Comparison of ENCODE assay signal across 10 cellular contexts in genomic region chr20:38680492-38681118, GRCh38. TPM values are rescaled to one million over a fixed set of nuclear protein-coding genes. Genes with fewer than 3 reads are reported as not detected.
A peak's percentile ranks its signal among the peaks of the same experiment; 100 is the strongest.
DNase-seq lines count a peak whose midpoint lies in the region; ATAC-seq, FAIRE-seq and TF ChIP-seq lines count a peak whose summit lies in the region.
"Had no signal": no experiment of that assay in that cellular context is flagged by ENCODE, and none has a peak within 500 bp of the region (broad histone marks: within the 10 kb centered on the region; RNA-seq: fewer than 3 reads in every experiment).

No MANE protein-coding gene starts in this region.

- H3K36me3 ChIP-seq in small intestine (ENCODE audit: control insufficient read depth in 2 of 2, insufficient read depth in 2 of 2, low read length in 2 of 2) = no peaks in the 10 kb centered on the region

- H3K4me1 ChIP-seq in small intestine (ENCODE audit: control insufficient read depth in 2 of 2, insufficient read depth in 1 of 2, low read depth in 1 of 2, low read length in 1 of 2) = no peaks in the 10 kb centered on the region

- H3K27ac Mint-ChIP-seq in activated CD4-positive, alpha-beta T cell treated with anti-CD3 and anti-CD28 coated beads, Interleukin-2, amount 10 ng/mL, durations not matched to agents 24 days and 14 days = no peak overlapping the region
- H3K27ac Mint-ChIP-seq in endothelial cell (ENCODE audit: unreplicated experiment) = no peak overlapping the region

- ATAC-seq in GM18858 (IDR thresholded peaks at IDR 0.05; ENCODE audit: unreplicated experiment) = no peak

- no peak for FAIRE-seq in small intestine (lab: Jason Lieb, UNC)
- FAIRE-seq: endometrium had no signal

- no peaks in the 10 kb centered on the region for H3K9me3 ChIP-seq in small intestine (ENCODE audit: control insufficient read depth, low read depth)

- no peak overlapping the region for H3K4me3 ChIP-seq in small intestine (ENCODE audit: low read depth in 1 of 2, low read length in 2 of 2)

- H3K9me3 Mint-ChIP-seq in activated CD4-positive, alpha-beta T cell treated with anti-CD3 and anti-CD28 coated beads, Interleukin-2, amount 10 ng/mL, durations not matched to agents 24 days and 14 days = peaks cover 1% of the 10 kb centered on the region
- no peaks in the 10 kb centered on the region for H3K9me3 Mint-ChIP-seq in endothelial cell (ENCODE audit: unreplicated experiment)

- no peak for TF ChIP-seq CTCF in endothelial cell (IDR thresholded peaks at IDR 0.05; ENCODE audit: unreplicated experiment)

- no peak overlapping the region for H3K4me3 Mint-ChIP-seq in activated CD4-positive, alpha-beta T cell treated with anti-CD3 and anti-CD28 coated beads, Interleukin-2, amount 10 ng/mL, durations not matched to agents 24 days and 14 days
- no peak overlapping the region for H3K4me3 Mint-ChIP-seq in endothelial cell (ENCODE audit: unreplicated experiment)

- no peaks in the 10 kb centered on the region for H3K4me1 Mint-ChIP-seq in activated CD4-positive, alpha-beta T cell treated with anti-CD3 and anti-CD28 coated beads, Interleukin-2, amount 10 ng/mL, durations not matched to agents 24 days and 14 days
- no peaks in the 10 kb centered on the region for H3K4me1 Mint-ChIP-seq in endothelial cell (ENCODE audit: unreplicated experiment)

- intact Hi-C loops in activated CD4-positive, alpha-beta T cell treated with anti-CD3 and anti-CD28 coated beads, Interleukin-2, amount 10 ng/mL, durations not matched to agents 24 days and 14 days (cut with micrococcal nuclease) = no loop called here

- H3K27ac ChIP-seq in small intestine (ENCODE audit: low read depth in 1 of 2, low read length in 1 of 2) = no peak overlapping the region

- DNase-seq in activated CD4-positive, alpha-beta T cell treated with anti-CD3 and anti-CD28 coated beads, Interleukin-2, amount 10 ng/mL, durations not matched to agents 24 days and 14 days = peak; percentile 81
- DNase-seq in activated CD4-positive, alpha-beta T cell treated with anti-CD3 and anti-CD28 coated beads, Interleukin-2, amount 50 U/mL, for 4 hours = no peak
- DNase-seq in OCI-M1 (lab: John Stamatoyannopoulos, UW) = peak; percentile 45
- DNase-seq in endothelial cell (ENCODE audit: low spot score) = peak; percentile 73
- DNase-seq in small intestine = peak; percentile 1
- DNase-seq in SKM-1 treated with dmso at 0.1 percent for 144 hours (lab: John Stamatoyannopoulos, UW; ENCODE audit: unreplicated experiment) = no peak
- DNase-seq in H4 (ENCODE audit: low spot score) = no peak

- WGBS in small intestine, 3 donors = 38 to 45% (median 44%) methylated on average over 6 of the region's 6 CpGs

- peaks cover 15% of the 10 kb centered on the region for H3K27me3 Mint-ChIP-seq in activated CD4-positive, alpha-beta T cell treated with anti-CD3 and anti-CD28 coated beads, Interleukin-2, amount 10 ng/mL, durations not matched to agents 24 days and 14 days
- H3K27me3 Mint-ChIP-seq in endothelial cell (ENCODE audit: unreplicated experiment) = peaks cover 2% of the 10 kb centered on the region

- peaks cover 0 to 3% of the 10 kb centered on the region in 2 donors for H3K27me3 ChIP-seq in small intestine (ENCODE audit: control insufficient read depth in 2 of 2, insufficient read depth in 2 of 2, low read length in 2 of 2)

- H3K36me3 Mint-ChIP-seq in activated CD4-positive, alpha-beta T cell treated with anti-CD3 and anti-CD28 coated beads, Interleukin-2, amount 10 ng/mL, durations not matched to agents 24 days and 14 days (ENCODE audit: low read depth) = no peaks in the 10 kb centered on the region
- H3K36me3 Mint-ChIP-seq in endothelial cell (ENCODE audit: low read depth, unreplicated experiment) = no peaks in the 10 kb centered on the region

RNA-seq across cellular contexts. Expression of gene SLC32A1, which starts 43.7 kb away (rescaled TPM):
- not detected in 2 replicates for total RNA-seq in activated CD4-positive, alpha-beta T cell treated with anti-CD3 and anti-CD28 coated beads, Interleukin-2, amount 10 ng/mL, durations not matched to agents 24 days and 14 days
- total RNA-seq in endothelial cell (ENCODE audit: unreplicated experiment) = 3.4 TPM
- polyA plus RNA-seq in small intestine = not detected
- total RNA-seq in H4 (2014; rRNA removed; shearing (Covaris generic)) = not detected in 2 replicates
- total RNA-seq: skeletal muscle tissue had no signal

Comparison
In these comparisons a context has a peak if more than half of its experiments do, and no peak if none do; other contexts are left out.
1. DNase-seq: peak in activated CD4-positive, alpha-beta T cell treated with anti-CD3 and anti-CD28 coated beads, Interleukin-2, amount 10 ng/mL, durations not matched to agents 24 days and 14 days (single experiment), OCI-M1 (single experiment), endothelial cell (single experiment) and small intestine (single experiment); none in activated CD4-positive, alpha-beta T cell treated with anti-CD3 and anti-CD28 coated beads, Interleukin-2, amount 50 U/mL, for 4 hours (0 of 2), SKM-1 treated with dmso at 0.1 percent for 144 hours (single experiment) and H4 (single experiment).